Comparison of ENCODE assay signal across 8 cellular contexts in genomic region chr16:82639666-82640336, GRCh38. TPM values are rescaled to one million over a fixed set of nuclear protein-coding genes. Genes with fewer than 3 reads are reported as not detected.
DNase-seq lines count a peak whose midpoint lies in the region; ATAC-seq and TF ChIP-seq lines count a peak whose summit lies in the region.

No MANE protein-coding gene starts in this region.

- no peak overlapping the region for H3K14ac ChIP-seq in H9 (ENCODE audit: insufficient read depth, low read length)

- peaks cover 4% of the 10 kb centered on the region; the same call in 1 of the 2 replicates for H3K4me1 ChIP-seq in H9 (ENCODE audit: insufficient read depth, low read length)
- peaks cover 47% of the 10 kb centered on the region for H3K4me1 ChIP-seq in foreskin keratinocyte
- peaks cover 43% of the 10 kb centered on the region for H3K4me1 ChIP-seq in psoas muscle

- H4K20me1 ChIP-seq in H9 (ENCODE audit: control insufficient read depth, insufficient read depth, insufficient read length), result no peaks in the 10 kb centered on the region

- no peak overlapping the region for H3K18ac ChIP-seq in H9 (ENCODE audit: insufficient read length, low read depth, low read length)

- H4K8ac ChIP-seq in H9 (replicated peaks; ENCODE audit: insufficient read length, low read depth, low read length), result no peak overlapping the region

- no peak overlapping the region for H4K5ac ChIP-seq in H9 (ENCODE audit: insufficient read length, low read depth, low read length)

- H2BK15ac ChIP-seq in H9 (ENCODE audit: low read depth, low read length), result no peak overlapping the region

- H2BK20ac ChIP-seq in H9 (ENCODE audit: low read depth, low read length, poor library complexity, severe bottlenecking), result no peak overlapping the region

- no peaks in the 10 kb centered on the region for H3K23me2 ChIP-seq in H9 (ENCODE audit: insufficient read length, low read depth, low read length, poor library complexity, severe bottlenecking)

- H3K9me3 Mint-ChIP-seq in H9, result no peaks in the 10 kb centered on the region

- H3K9ac ChIP-seq in H9 (ENCODE audit: extremely low read depth, insufficient read length, low read length), result no peak overlapping the region

- H2AFZ ChIP-seq in H9 (ENCODE audit: low read length), result no peak overlapping the region

- no peak overlapping the region for H3K4me2 ChIP-seq in H9 (ENCODE audit: insufficient read depth, insufficient read length, low read length)

- ATAC-seq in foreskin keratinocyte (peak; percentile 74), psoas muscle (peak; percentile 77 to 83 (median 82))

- DNase-seq in G401 (ENCODE audit: low spot score) (peak; percentile 8), H9 (peak; percentile 74), NCI-H526 (lab: John Stamatoyannopoulos, UW) (peak; percentile 41 to 66), activated T-cell treated with anti-CD3 and anti-CD28 coated beads for 48 hours (ENCODE audit: low read depth) (peak; percentile 44), foreskin keratinocyte (peak in 1 of 2 donors; percentile 59), psoas muscle (peak; percentile 56 to 73), HPDE6-E6E7 (ENCODE audit: extremely low spot score) (no peak), ureter (ENCODE audit: low spot score) (no peak)

- H3K23ac ChIP-seq in H9 (ENCODE audit: insufficient read length, low read depth, low read length), result no peak overlapping the region

- H3K27me3 ChIP-seq in H9 (ENCODE audit: insufficient read depth, low read length) (no peaks in the 10 kb centered on the region), foreskin keratinocyte (no peaks in the 10 kb centered on the region), psoas muscle (ENCODE audit: insufficient read depth in 3 of 3, low read length in 2 of 3) (no peaks in the 10 kb centered on the region)

- H2AK5ac ChIP-seq in H9 (ENCODE audit: insufficient read length, low read length), result no peak overlapping the region

- H3K56ac ChIP-seq in H9 (ENCODE audit: insufficient read length, low read depth, low read length), result no peak overlapping the region

- H3K4ac ChIP-seq in H9 (ENCODE audit: low read depth, low read length), result no peak overlapping the region

- H3K27ac Mint-ChIP-seq in H9, result no peak overlapping the region; a peak in 1 of 7 replicates

- no peak overlapping the region for H3K27ac ChIP-seq in H9 (ENCODE audit: insufficient read length, low read depth, low read length)
- no peak overlapping the region for H3K27ac ChIP-seq in foreskin keratinocyte
- peak overlapping the region; percentile 11 for H3K27ac ChIP-seq in psoas muscle

- H3K27me3 Mint-ChIP-seq in H9 (ENCODE audit: low read depth), result no peaks in the 10 kb centered on the region; the same call in 1 of the 2 replicates

- H3K4me3 ChIP-seq in psoas muscle, result no peak overlapping the region

- H3K9me3 ChIP-seq in H9 (ENCODE audit: control insufficient read depth, low read depth, low read length) (no peaks in the 10 kb centered on the region), psoas muscle (no peaks in the 10 kb centered on the region)

- intact Hi-C loops in psoas muscle (cut with DNase I), result loop anchor here in 1 of 2 donors (5.0 to 10.0 kb wide), 3 partner anchors 78 to 425 kb away; no protein-coding TSS in a partner anchor

- no peak overlapping the region for H3T11ph ChIP-seq in H9 (ENCODE audit: low read length)

- WGBS in H9 (ENCODE audit: extremely low coverage, insufficient read length, low lambda C conversion rate), result 100% methylated on average over 2 of the region's 9 CpGs
- 45 to 46% (median 46%) methylated on average over 9 of the region's 9 CpGs for WGBS in psoas muscle, 3 donors

- no peak overlapping the region for H4K91ac ChIP-seq in H9 (ENCODE audit: insufficient read length, low read depth, low read length)

- H2BK120ac ChIP-seq in H9 (ENCODE audit: low read depth, low read length, poor library complexity, severe bottlenecking), result no peak overlapping the region

- no peaks in the 10 kb centered on the region for H3K36me3 Mint-ChIP-seq in H9 (ENCODE audit: insufficient read depth in 1 of 3, low read depth in 3 of 3)

- H3K79me2 ChIP-seq in H9 (ENCODE audit: insufficient read depth, low read length), result no peaks in the 10 kb centered on the region

- H3K4me1 Mint-ChIP-seq in H9, result peaks cover 36 to 37% of the 10 kb centered on the region in 2 experiments

- H3K4me3 Mint-ChIP-seq in H9, result no peak overlapping the region

- no peaks in the 10 kb centered on the region for H3K79me1 ChIP-seq in H9 (ENCODE audit: insufficient read depth, low read depth, low read length, poor library complexity, severe bottlenecking)

- in situ Hi-C loops in G401 (cut with HindIII; ENCODE audit: low sequenced_read_pairs), result no loop called here

- H3K36me3 ChIP-seq in psoas muscle (ENCODE audit: insufficient read depth in 1 of 2, low read depth in 1 of 2), result no peaks in the 10 kb centered on the region

- H2BK5ac ChIP-seq in H9 (ENCODE audit: insufficient read length, low read length), result no peak overlapping the region

- TF ChIP-seq CTCF in H9 (conservative IDR thresholded peaks at IDR 0.05) (peak; percentile 90; the same call in 2 of the 3 replicates), foreskin keratinocyte (conservative IDR thresholded peaks at IDR 0.05) (peak; percentile 82), psoas muscle (IDR thresholded peaks at IDR 0.05) (peak; percentile 72)

- no peak overlapping the region for H2BK12ac ChIP-seq in H9 (ENCODE audit: insufficient read length, low read depth, low read length)

RNA-seq across cellular contexts. Expression of gene CDH13, which starts 13.0 kb away (rescaled TPM):
- 10.5 and 10.8 TPM in 2 replicates for total RNA-seq in G401 (2014; rRNA removed; shearing (Covaris generic))
- total RNA-seq in H9 (2021) (1.5 and 2.4 TPM in 2 replicates), foreskin keratinocyte (88.5 and 93.3 TPM in 2 replicates), psoas muscle (10 to 100 TPM; 22.8 to 30.7 (median 29.5) TPM), ureter (5.9 TPM)
- polyA plus RNA-seq in foreskin keratinocyte (19.7 and 27.3 TPM in 2 replicates), psoas muscle (10 to 100 TPM in 2 of 3 donors, 1 to 10 TPM in 1; 6.1 to 14.0 (median 13.8) TPM)

Comparison
In these comparisons a context has a peak if more than half of its experiments do, and no peak if none do; other contexts are left out.
1. DNase-seq: peak in G401 (single experiment), H9 (single experiment), NCI-H526 (2 of 2), activated T-cell treated with anti-CD3 and anti-CD28 coated beads for 48 hours (single experiment) and psoas muscle (2 of 2); none in HPDE6-E6E7 (single experiment) and ureter (single experiment).
2. Peak in every context shown above with its lines, with median percentiles within 50 percentile points of each other: CTCF ChIP-seq.